ENCODE assay signal across 8 cellular contexts in the genomic region with DNA sequence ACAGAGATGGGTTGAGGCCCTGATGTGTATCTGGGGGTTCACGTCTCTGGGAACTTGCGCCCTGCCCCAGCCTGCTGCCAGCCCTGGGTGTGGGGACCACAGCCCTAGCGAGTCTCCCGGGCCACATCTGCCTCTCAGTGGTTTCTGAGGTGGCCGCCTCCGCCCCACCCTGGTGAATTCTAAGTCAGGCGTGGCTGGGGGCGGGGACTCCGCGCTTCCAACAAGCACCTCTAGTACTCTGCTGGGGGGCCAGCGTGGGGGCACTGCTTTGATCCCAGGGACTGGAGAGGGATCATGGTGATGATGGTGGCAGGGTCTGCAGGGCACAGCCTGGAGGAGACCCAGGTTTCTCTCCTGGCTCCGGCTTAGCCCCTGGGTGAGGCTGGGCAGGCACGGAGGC. TPM values are rescaled to one million over a fixed set of nuclear protein-coding genes. Genes with fewer than 3 reads are reported as not detected.
DNase-seq lines count a peak whose midpoint lies in the region; ATAC-seq and TF ChIP-seq lines count a peak whose summit lies in the region.

No MANE protein-coding gene starts in this region.

- H3K27ac Mint-ChIP-seq in T-helper 17 cell (no peak overlapping the region), Calu3 (ENCODE audit: unreplicated experiment) (no peak overlapping the region)

- peaks cover 6% of the 10 kb centered on the region for H3K27me3 Mint-ChIP-seq in T-helper 17 cell
- H3K27me3 Mint-ChIP-seq in Calu3 (ENCODE audit: unreplicated experiment): no peaks in the 10 kb centered on the region

- H3K36me3 ChIP-seq in esophagus squamous epithelium: no peaks in the 10 kb centered on the region

- CTCF ChIA-PET in Calu3 (lab: Charles Lee): interaction anchor here (0.6 kb wide), 2 partner anchors 17 to 97 kb away, joined by 3 to 5 read pairs; no protein-coding TSS in a partner anchor

- H3K4me1 ChIP-seq in esophagus squamous epithelium: peaks cover 65 to 98% (median 70%) of the 10 kb centered on the region in 3 donors

- peaks cover 0 to 46% (median 2%) of the 10 kb centered on the region in 4 donors for H3K27me3 ChIP-seq in esophagus squamous epithelium

- WGBS in esophagus squamous epithelium, 2 donors: 38% methylated on average over 2 of the region's 13 CpGs; no CpG with 5 or more reads in 1 of the 2 donors

- intact Hi-C loops in esophagus squamous epithelium (cut with DNase I): no loop called here
- intact Hi-C loops in Calu3 (cut with micrococcal nuclease; ENCODE audit: unreplicated experiment): no loop called here

- H3K4me3 Mint-ChIP-seq in T-helper 17 cell (no peak overlapping the region), Calu3 (ENCODE audit: low read depth, unreplicated experiment) (no peak overlapping the region)

- H3K9me3 Mint-ChIP-seq in Calu3 (ENCODE audit: low read depth, unreplicated experiment): no peaks in the 10 kb centered on the region

- H3K36me3 Mint-ChIP-seq in T-helper 17 cell (ENCODE audit: low read depth): peaks cover 2% of the 10 kb centered on the region
- peaks cover 42% of the 10 kb centered on the region for H3K36me3 Mint-ChIP-seq in Calu3 (ENCODE audit: insufficient read depth, unreplicated experiment)

- H3K27ac ChIP-seq in esophagus squamous epithelium: peak overlapping the region in 3 of 4 donors; percentile 71 to 98 (median 86)

- peak overlapping the region in 1 of 4 donors; percentile 35 for H3K4me3 ChIP-seq in esophagus squamous epithelium

- no peak for TF ChIP-seq CTCF in esophagus squamous epithelium (IDR thresholded peaks at IDR 0.05)
- TF ChIP-seq CTCF in Calu3 (IDR thresholded peaks at IDR 0.05; ENCODE audit: unreplicated experiment): no peak

- H3K9me3 ChIP-seq in T-helper 17 cell (ENCODE audit: control insufficient read depth, low read length, poor library complexity, severe bottlenecking) (no peaks in the 10 kb centered on the region), esophagus squamous epithelium (no peaks in the 10 kb centered on the region)

- ATAC-seq in GM18907 (IDR thresholded peaks at IDR 0.05; ENCODE audit: unreplicated experiment) (peak; percentile 42), T-helper 17 cell (peak; percentile 87)

- H3K4me1 Mint-ChIP-seq in T-helper 17 cell (peaks cover 10% of the 10 kb centered on the region), Calu3 (ENCODE audit: low read depth, unreplicated experiment) (peaks cover 18% of the 10 kb centered on the region)

- BruUV-seq in Calu3 (replicated peaks; lab: Mats Ljungman, UMichigan): no TSS peak

- no peak for TF ChIP-seq POLR2A in esophagus squamous epithelium (IDR thresholded peaks at IDR 0.05)

- DNase-seq in T-helper 17 cell (peak; percentile 43 to 50 (median 44)), esophagus squamous epithelium (lab: John Stamatoyannopoulos, UW) (no peak), NCI-H2029 (lab: John Stamatoyannopoulos, UW) (no peak), DMS53 (lab: John Stamatoyannopoulos, UW) (no peak), NCI-H2029 treated with DMSO at 0.1 percent for 48 hours (lab: John Stamatoyannopoulos, UW) (no peak), Calu3 (no peak)
- DNase-seq in stimulated activated CD8-positive, alpha-beta memory T cell treated with anti-CD3 and anti-CD28 coated beads, Interleukin-12 subunit alpha, Interleukin-12 subunit beta, amount 100 ng/mL, for 4 hours (ENCODE audit: low read depth): peak; percentile 54

RNA-seq across cellular contexts. Expression of gene GLIS2, which starts 3.6 kb away (rescaled TPM):
- under 1 TPM; 0.10 to 0.29 TPM for total RNA-seq in T-helper 17 cell
- 1 to 10 TPM in 1 of 4 donors, under 1 TPM in 3; 0.30 to 1.7 (median 0.67) TPM for total RNA-seq in esophagus squamous epithelium
- total RNA-seq in Calu3 (2022): 22.1 and 24.5 TPM in 2 replicates

RNA-seq across cellular contexts. Expression of gene PAM16, which starts 31.7 kb away (rescaled TPM):
- 10 to 100 TPM; 32.3 to 41.4 TPM for total RNA-seq in T-helper 17 cell
- total RNA-seq in esophagus squamous epithelium: 10 to 100 TPM; 29.5 to 40.8 (median 33.2) TPM
- 72.7 and 85.3 TPM in 2 replicates for total RNA-seq in Calu3 (2022)

RNA-seq across cellular contexts. Expression of gene TFAP4, which starts 46.6 kb away (rescaled TPM):
- 10 to 100 TPM in 1 of 2 donors, 1 to 10 TPM in 1; 9.8 to 14.1 TPM for total RNA-seq in T-helper 17 cell
- total RNA-seq in esophagus squamous epithelium: 1 to 10 TPM; 5.8 to 9.8 (median 9.3) TPM
- 31.4 and 31.9 TPM in 2 replicates for total RNA-seq in Calu3 (2022)

RNA-seq across cellular contexts. Expression of gene VASN, which starts 52.2 kb away (rescaled TPM):
- total RNA-seq in T-helper 17 cell (under 1 TPM; 0.55 to 0.57 TPM), esophagus squamous epithelium (10 to 100 TPM in 3 of 4 donors, 1 to 10 TPM in 1; 9.2 to 20.2 (median 14.2) TPM), Calu3 (2022) (18.1 and 22.4 TPM in 2 replicates)

Comparison
In these comparisons a context has a peak if more than half of its experiments do, and no peak if none do; other contexts are left out.
1. DNase-seq: peak in T-helper 17 cell (3 of 3) and stimulated activated CD8-positive, alpha-beta memory T cell treated with anti-CD3 and anti-CD28 coated beads, Interleukin-12 subunit alpha, Interleukin-12 subunit beta, amount 100 ng/mL, for 4 hours (single experiment); none in esophagus squamous epithelium (single experiment), NCI-H2029 (single experiment), DMS53 (single experiment), NCI-H2029 treated with DMSO at 0.1 percent for 48 hours (single experiment) and Calu3 (single experiment).